Comparison of ENCODE assay signal across 9 cellular contexts in the genomic region with DNA sequence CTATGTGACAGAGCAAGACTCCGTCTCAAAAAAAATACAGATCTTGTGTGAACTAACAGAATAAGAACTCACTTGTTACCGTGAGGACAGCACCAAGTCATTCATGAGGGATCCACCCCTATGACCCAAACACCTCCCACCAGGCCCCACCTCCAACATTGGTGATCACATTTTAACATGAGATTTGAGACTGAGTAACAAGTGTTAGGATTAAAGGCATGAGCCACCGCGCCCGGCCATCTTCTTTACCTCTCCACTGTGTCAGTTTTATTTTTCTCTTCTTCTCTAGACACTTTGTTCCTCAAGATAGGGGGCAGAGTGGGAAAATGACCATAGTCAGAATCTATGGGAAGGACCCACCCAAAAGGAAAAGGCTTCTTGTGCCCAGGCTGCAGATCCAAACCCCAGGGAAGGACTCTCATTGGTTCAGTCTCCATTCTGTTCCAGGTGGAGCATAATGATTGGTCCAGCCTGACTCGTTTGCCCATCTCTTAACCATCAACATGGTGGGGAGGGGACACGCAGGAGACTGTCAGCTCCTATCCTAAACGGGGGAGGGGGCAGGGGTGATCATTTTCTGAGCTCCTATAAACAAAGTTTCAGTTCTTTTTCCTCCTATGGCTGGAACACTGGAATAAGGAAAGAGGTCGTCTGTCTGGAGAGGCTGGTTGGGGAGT. TPM values are rescaled to one million over a fixed set of nuclear protein-coding genes. Genes with fewer than 3 reads are reported as not detected.
DNase-seq lines count a peak whose midpoint lies in the region; ATAC-seq and TF ChIP-seq lines count a peak whose summit lies in the region.
"Had no signal": no experiment of that assay in that cellular context is flagged by ENCODE, and none has a peak within 500 bp of the region (broad histone marks: within the 10 kb centered on the region; RNA-seq: fewer than 3 reads in every experiment).

No MANE protein-coding gene starts in this region.

- no peak overlapping the region for H3K18ac ChIP-seq in mesendoderm (ENCODE audit: low read length)

- TF ChIP-seq CTCF in 22Rv1 (IDR thresholded peaks at IDR 0.05) (no peak), breast epithelium (IDR thresholded peaks at IDR 0.05) (no peak)

- H3K36me3 ChIP-seq in HUES48 (ENCODE audit: control insufficient read depth, insufficient read depth, low read length), result no peaks in the 10 kb centered on the region
- no peaks in the 10 kb centered on the region for H3K36me3 ChIP-seq in breast epithelium
- no peaks in the 10 kb centered on the region for H3K36me3 ChIP-seq in mesendoderm (ENCODE audit: control insufficient read depth, insufficient read depth, low read length)

- no peak overlapping the region for H2BK5ac ChIP-seq in mesendoderm (ENCODE audit: low read length)

- H2BK120ac ChIP-seq in mesendoderm (ENCODE audit: low read depth, low read length), result no peak overlapping the region

- H3K4me3 ChIP-seq in HUES48 (ENCODE audit: low read depth, low read length) (peak overlapping the region; percentile 79), breast epithelium (peak overlapping the region; percentile 96 to 100 (median 98)), mesendoderm (ENCODE audit: low read length) (no peak overlapping the region)

- peak overlapping the region; percentile 58 for H3K56ac ChIP-seq in mesendoderm (ENCODE audit: low read length)

- ATAC-seq in GM21367 (IDR thresholded peaks at IDR 0.05; ENCODE audit: unreplicated experiment), result no peak
- ATAC-seq in GM19324 (IDR thresholded peaks at IDR 0.05; ENCODE audit: low FRiP score, unreplicated experiment), result no peak

- H3K9ac ChIP-seq in HUES48 (ENCODE audit: low read depth, low read length), result no peak overlapping the region
- H3K9ac ChIP-seq in mesendoderm (ENCODE audit: low read length), result peak overlapping the region; percentile 46

- H2AK5ac ChIP-seq in mesendoderm (ENCODE audit: low read length), result no peak overlapping the region

- no peak overlapping the region for H3K4me2 ChIP-seq in mesendoderm (ENCODE audit: low read length)

- intact Hi-C loops in breast epithelium (cut with DNase I; ENCODE audit: low total_unique reads), result no loop called here

- H3K27me3 ChIP-seq in HUES48 (ENCODE audit: control insufficient read depth, insufficient read depth, low read length) (no peaks in the 10 kb centered on the region), breast epithelium (no peaks in the 10 kb centered on the region), mesendoderm (ENCODE audit: insufficient read depth, low read length, poor library complexity) (no peaks in the 10 kb centered on the region)

- no CpG with 5 or more reads among the region's 9 CpGs for WGBS in mesendoderm (ENCODE audit: extremely low coverage, insufficient coverage, low lambda C conversion rate)

- peak overlapping the region; percentile 93 for H3K4ac ChIP-seq in mesendoderm (ENCODE audit: low read depth, low read length)

- peaks cover 10% of the 10 kb centered on the region for H3K79me1 ChIP-seq in mesendoderm (ENCODE audit: low read length)

- no peak overlapping the region for H4K8ac ChIP-seq in mesendoderm (ENCODE audit: low read depth, low read length)

- TF ChIP-seq POLR2A in breast epithelium (IDR thresholded peaks at IDR 0.05), result no peak

- no peaks in the 10 kb centered on the region for H3K9me3 ChIP-seq in HUES48 (ENCODE audit: control insufficient read depth, insufficient read depth, low read length)
- H3K9me3 ChIP-seq in breast epithelium, result peaks cover 0 to 4% of the 10 kb centered on the region in 2 donors

- H4K5ac ChIP-seq in mesendoderm (ENCODE audit: low read length), result no peak overlapping the region

- peaks cover 10% of the 10 kb centered on the region for H3K4me1 ChIP-seq in HUES48 (ENCODE audit: control insufficient read depth, insufficient read depth, low read length)
- peaks cover 7 to 20% of the 10 kb centered on the region in 2 donors for H3K4me1 ChIP-seq in breast epithelium
- peaks cover 11% of the 10 kb centered on the region for H3K4me1 ChIP-seq in mesendoderm (ENCODE audit: control insufficient read depth, low read depth, low read length)

- H3K79me2 ChIP-seq in mesendoderm (ENCODE audit: control insufficient read depth, insufficient read depth, low read length), result peaks cover 37% of the 10 kb centered on the region

- H2BK15ac ChIP-seq in mesendoderm (replicated peaks; ENCODE audit: low read depth), result no peak overlapping the region

- no peak overlapping the region for H3K23ac ChIP-seq in mesendoderm (ENCODE audit: low read length)

- peak overlapping the region; percentile 96 for H3K27ac ChIP-seq in 22Rv1
- peak overlapping the region; percentile 98 for H3K27ac ChIP-seq in HUES48 (ENCODE audit: low read depth, low read length)
- H3K27ac ChIP-seq in breast epithelium, result peak overlapping the region; percentile 96 to 99
- no peak overlapping the region for H3K27ac ChIP-seq in mesendoderm (ENCODE audit: low read depth, low read length)

- no peak for DNase-seq in breast epithelium (ENCODE audit: low spot score in 2 of 2)
- peak; percentile 54 for DNase-seq in mesendoderm
- no peak for DNase-seq in NCI-H2196 (lab: John Stamatoyannopoulos, UW; ENCODE audit: unreplicated experiment)
- no peak for DNase-seq in DMS 273 (lab: John Stamatoyannopoulos, UW; ENCODE audit: unreplicated experiment)
- DNase-seq: T-helper 9 cell had no signal

RNA-seq across cellular contexts. Expression of gene CALM3, which starts 1.3 kb away (rescaled TPM):
- 100 to 1,000 TPM in 1 of 3 donors, 10 to 100 TPM in 2; 85.9 to 129 (median 86.6) TPM for total RNA-seq in breast epithelium
- polyA plus RNA-seq in mesendoderm (2013, experiment 1 of 2), result 240 TPM
- polyA plus RNA-seq in mesendoderm (2013, experiment 2 of 2), result 237 TPM

RNA-seq across cellular contexts. Expression of gene PTGIR, which starts 25.0 kb away (rescaled TPM):
- 1 to 10 TPM in 2 of 3 donors, under 1 TPM in 1; 0.29 to 6.9 (median 1.3) TPM for total RNA-seq in breast epithelium
- polyA plus RNA-seq in mesendoderm (2013, experiment 1 of 2), result not detected
- not detected for polyA plus RNA-seq in mesendoderm (2013, experiment 2 of 2)

RNA-seq across cellular contexts. Expression of gene GNG8, which starts 36.1 kb away (rescaled TPM):
- not detected for total RNA-seq in breast epithelium
- not detected for polyA plus RNA-seq in mesendoderm (2013, experiment 1 of 2)
- polyA plus RNA-seq in mesendoderm (2013, experiment 2 of 2), result 1.2 TPM
